In the genomic region with DNA sequence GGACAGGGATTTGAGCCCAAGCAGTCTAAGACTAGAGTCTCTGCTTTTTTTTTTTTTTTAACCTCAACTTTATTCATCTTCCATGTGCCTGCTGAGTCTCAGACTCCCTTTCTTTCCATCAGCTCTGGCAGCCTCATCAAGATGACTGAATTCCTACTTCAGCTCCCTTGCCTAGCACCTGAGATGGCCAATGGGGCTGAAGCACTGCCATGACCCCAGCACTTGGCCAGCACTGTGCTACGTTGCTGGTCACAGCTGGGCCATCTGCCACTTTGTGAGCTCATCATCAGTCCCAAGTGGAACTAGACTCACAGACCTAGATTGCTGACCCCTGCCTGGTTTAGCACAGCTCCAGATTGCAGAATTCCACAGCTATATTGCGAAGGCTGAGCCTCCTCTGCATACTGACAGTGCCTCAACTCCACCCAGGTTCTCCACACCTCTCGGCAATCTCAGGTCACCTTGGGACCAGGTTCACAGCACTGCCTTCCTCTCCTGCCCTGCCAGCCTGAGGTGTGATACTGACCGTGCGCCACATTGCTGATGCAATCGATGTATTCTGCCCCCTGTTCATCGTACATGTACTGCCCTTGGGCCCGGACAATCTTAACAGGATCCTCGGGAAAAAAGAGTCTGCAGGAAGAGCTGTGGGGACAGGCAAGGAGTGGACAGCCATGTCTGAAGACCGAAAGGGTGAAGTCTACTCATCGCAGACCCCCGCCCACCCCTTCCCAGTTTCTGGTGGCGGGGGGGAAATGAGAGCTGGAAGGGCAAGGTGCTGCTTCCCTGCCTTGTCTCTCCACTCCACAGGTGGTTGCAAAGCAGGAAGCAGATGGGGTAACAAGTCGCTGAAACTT, we compare ENCODE assay signal across 8 cellular contexts. TPM values are rescaled to one million over a fixed set of nuclear protein-coding genes. Genes with fewer than 3 reads are reported as not detected.
DNase-seq lines count a peak whose midpoint lies in the region; ATAC-seq and TF ChIP-seq lines count a peak whose summit lies in the region.

No MANE protein-coding gene starts in this region.

- no peaks in the 10 kb centered on the region for H3K27me3 ChIP-seq in iPS-18a (ENCODE audit: control insufficient read depth, insufficient read depth, low read length)

- H3K27ac ChIP-seq in iPS-18a (ENCODE audit: low read length): no peak overlapping the region

- H3K27ac Mint-ChIP-seq in HFFc6: peak overlapping the region; percentile 83
- H3K27ac Mint-ChIP-seq in activated naive CD8-positive, alpha-beta T cell: peak overlapping the region; percentile 89
- H3K27ac Mint-ChIP-seq in stimulated activated memory B cell treated with anti-CD40 and anti-IgM and Interleukin-4, amounts not matched to agents 10 μg/mL and 1 μg/mL and 100 μg/mL, for 72 hours: peak overlapping the region; percentile 87

- H3K36me3 Mint-ChIP-seq in HFFc6 (ENCODE audit: low read depth): peaks cover 47% of the 10 kb centered on the region
- peaks cover 16% of the 10 kb centered on the region for H3K36me3 Mint-ChIP-seq in activated naive CD8-positive, alpha-beta T cell
- peaks cover 47% of the 10 kb centered on the region for H3K36me3 Mint-ChIP-seq in stimulated activated memory B cell treated with anti-CD40 and anti-IgM and Interleukin-4, amounts not matched to agents 10 μg/mL and 1 μg/mL and 100 μg/mL, for 72 hours

- H3K9ac ChIP-seq in iPS-18a (ENCODE audit: low read length): peak overlapping the region; percentile 58

- no peak for ATAC-seq in stimulated activated memory B cell treated with anti-CD40 and anti-IgM and Interleukin-4, amounts not matched to agents 10 μg/mL and 1 μg/mL and 100 μg/mL, for 72 hours
- ATAC-seq in HG02610 (IDR thresholded peaks at IDR 0.05; ENCODE audit: unreplicated experiment) (no peak), HG02623 (IDR thresholded peaks at IDR 0.05; ENCODE audit: unreplicated experiment) (no peak)

- peaks cover 5% of the 10 kb centered on the region for H3K27me3 Mint-ChIP-seq in HFFc6 (ENCODE audit: insufficient read depth)
- no peaks in the 10 kb centered on the region for H3K27me3 Mint-ChIP-seq in activated naive CD8-positive, alpha-beta T cell
- no peaks in the 10 kb centered on the region for H3K27me3 Mint-ChIP-seq in stimulated activated memory B cell treated with anti-CD40 and anti-IgM and Interleukin-4, amounts not matched to agents 10 μg/mL and 1 μg/mL and 100 μg/mL, for 72 hours

- peak overlapping the region; percentile 89 for H3K4me3 Mint-ChIP-seq in HFFc6
- peak overlapping the region; percentile 90 for H3K4me3 Mint-ChIP-seq in activated naive CD8-positive, alpha-beta T cell
- H3K4me3 Mint-ChIP-seq in stimulated activated memory B cell treated with anti-CD40 and anti-IgM and Interleukin-4, amounts not matched to agents 10 μg/mL and 1 μg/mL and 100 μg/mL, for 72 hours: peak overlapping the region; percentile 81

- no peaks in the 10 kb centered on the region for H3K9me3 ChIP-seq in iPS-18a (ENCODE audit: control insufficient read depth, low read depth, low read length)

- DNase-seq in HFFc6 (peak; percentile 16), NCI-H1694 treated with DMSO at 0.1 percent for 48 hours (lab: John Stamatoyannopoulos, UW) (no peak)
- DNase-seq in activated CD8-positive, alpha-beta memory T cell treated with anti-CD3 and anti-CD28 coated beads, Interleukin-2, amount 50 U/mL, for 48 hours: no peak

- no peak for TF ChIP-seq CTCF in HFFc6 (IDR thresholded peaks at IDR 0.05)

- peaks cover 21% of the 10 kb centered on the region for H3K36me3 ChIP-seq in iPS-18a (ENCODE audit: control insufficient read depth, low read depth, low read length)

- peaks cover 4% of the 10 kb centered on the region for H3K4me1 ChIP-seq in iPS-18a (ENCODE audit: control insufficient read depth, low read depth, low read length)

- H3K9me3 Mint-ChIP-seq in HFFc6: no peaks in the 10 kb centered on the region; the same call in 1 of the 2 replicates
- no peaks in the 10 kb centered on the region for H3K9me3 Mint-ChIP-seq in activated naive CD8-positive, alpha-beta T cell (ENCODE audit: low read depth)
- no peaks in the 10 kb centered on the region for H3K9me3 Mint-ChIP-seq in stimulated activated memory B cell treated with anti-CD40 and anti-IgM and Interleukin-4, amounts not matched to agents 10 μg/mL and 1 μg/mL and 100 μg/mL, for 72 hours

- peak overlapping the region; percentile 78 for H3K4me3 ChIP-seq in iPS-18a (ENCODE audit: low read length)

- H3K4me1 Mint-ChIP-seq in HFFc6 (ENCODE audit: low read depth): peaks cover 39% of the 10 kb centered on the region
- peaks cover 67% of the 10 kb centered on the region for H3K4me1 Mint-ChIP-seq in activated naive CD8-positive, alpha-beta T cell (ENCODE audit: low read depth)
- peaks cover 68% of the 10 kb centered on the region for H3K4me1 Mint-ChIP-seq in stimulated activated memory B cell treated with anti-CD40 and anti-IgM and Interleukin-4, amounts not matched to agents 10 μg/mL and 1 μg/mL and 100 μg/mL, for 72 hours

RNA-seq across cellular contexts. Expression of a gene that starts 1.5 kb away (rescaled TPM):
- total RNA-seq in HFFc6 (2021; fragmentation: NEBNext Ultra II Directional; extraction: Animal tissue kit (Norgen Biotek cat#: 25700)): 10 to 100 TPM; 18.7 to 25.6 (median 23.9) TPM

RNA-seq across cellular contexts. Expression of a gene that starts 26.8 kb away (rescaled TPM):
- 100 to 1,000 TPM; 153 to 218 (median 197) TPM for total RNA-seq in HFFc6 (2021; fragmentation: NEBNext Ultra II Directional; extraction: Animal tissue kit (Norgen Biotek cat#: 25700))

RNA-seq across cellular contexts. Expression of a gene that starts 43.9 kb away (rescaled TPM):
- total RNA-seq in HFFc6 (2021; fragmentation: NEBNext Ultra II Directional; extraction: Animal tissue kit (Norgen Biotek cat#: 25700)): not detected
